1 cellular context compared by ENCODE assay signal in the genomic region with DNA sequence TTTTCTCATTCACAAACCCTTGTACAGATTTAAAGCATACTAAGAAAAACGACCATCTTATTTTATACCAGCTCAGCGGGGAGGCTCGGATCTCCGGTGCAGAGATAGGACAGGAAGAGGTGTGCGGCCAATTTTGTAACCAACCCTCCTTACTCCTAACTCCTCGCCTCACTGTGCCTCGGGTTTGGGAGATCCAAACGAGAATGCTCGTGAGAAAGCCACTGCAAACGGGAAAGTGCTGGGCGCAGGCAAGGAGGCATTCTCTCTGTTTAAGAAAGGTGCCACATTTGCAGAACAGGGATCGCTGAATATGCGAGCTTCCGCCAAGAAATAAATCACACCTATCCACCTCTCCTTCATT.
TF ChIP-seq lines count a peak whose summit lies in the region.

No MANE protein-coding gene starts in this region.

TF ChIP-seq in IMR-90, 13 proteins besides CTCF, POLR2A, EP300 and RAD21 (continued from another document):
- TF ChIP-seq, protein P1, sequence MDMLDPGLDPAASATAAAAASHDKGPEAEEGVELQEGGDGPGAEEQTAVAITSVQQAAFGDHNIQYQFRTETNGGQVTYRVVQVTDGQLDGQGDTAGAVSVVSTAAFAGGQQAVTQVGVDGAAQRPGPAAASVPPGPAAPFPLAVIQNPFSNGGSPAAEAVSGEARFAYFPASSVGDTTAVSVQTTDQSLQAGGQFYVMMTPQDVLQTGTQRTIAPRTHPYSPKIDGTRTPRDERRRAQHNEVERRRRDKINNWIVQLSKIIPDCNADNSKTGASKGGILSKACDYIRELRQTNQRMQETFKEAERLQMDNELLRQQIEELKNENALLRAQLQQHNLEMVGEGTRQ (IDR thresholded peaks at IDR 0.05; ENCODE audit: low read depth, low read length), result no peak
